In genomic region chr19:38035515-38036495, GRCh38 we compare ENCODE assay signal across 11 cellular contexts.
DNase-seq lines count a peak whose midpoint lies in the region; ATAC-seq, FAIRE-seq and TF ChIP-seq lines count a peak whose summit lies in the region.
"Had no signal": no experiment of that assay in that cellular context is flagged by ENCODE, and none has a peak within 500 bp of the region (broad histone marks: within the 10 kb centered on the region; RNA-seq: fewer than 3 reads in every experiment).

No MANE protein-coding gene starts in this region.

- no peak for DNase-seq in left cardiac atrium
- DNase-seq in cardiac septum (ENCODE audit: low spot score), result no peak
- DNase-seq in kidney, result peak; percentile 73
- DNase-seq in foreskin melanocyte, result no peak
- no peak for DNase-seq in activated CD8-positive, alpha-beta memory T cell treated with anti-CD3 and anti-CD28 coated beads, Interleukin-2, amount 50 U/mL, for 4 hours
- DNase-seq: PC-3, right lobe of liver had no signal

- H3K9me3 ChIP-seq in kidney (ENCODE audit: control insufficient read depth in 1 of 2, low read length in 2 of 2), result no peaks in the 10 kb centered on the region
- H3K9me3 ChIP-seq: right lobe of liver had no signal

- intact Hi-C loops in left cardiac atrium (cut with DNase I), result no loop called here
- intact Hi-C loops in cardiac septum (cut with DNase I), result no loop called here
- intact Hi-C loops in kidney (cut with DNase I), result no loop called here

- TF ChIP-seq CTCF in kidney (IDR thresholded peaks at IDR 0.05; ENCODE audit: borderline replicate concordance, extremely low read depth, insufficient read depth), result no peak

- H3K9ac ChIP-seq in kidney (ENCODE audit: low read length in 2 of 2), result no peak overlapping the region

- FAIRE-seq in kidney (lab: Jason Lieb, UNC), result no peak

- ATAC-seq in left cardiac atrium (peak; percentile 51 to 53), SK-N-SH treated with all-trans-retinoic acid at 6 μM for 48 hours (peak; percentile 84), GM19467 (IDR thresholded peaks at IDR 0.05; ENCODE audit: unreplicated experiment) (no peak), HG03432 (IDR thresholded peaks at IDR 0.05; ENCODE audit: unreplicated experiment) (no peak)
- ATAC-seq: activated CD4-positive, CD25-positive, alpha-beta regulatory T cell treated with anti-CD3 and anti-CD28 coated beads, Interleukin-2, amount 50 U/mL, for 24 hours; PC-3 had no signal

- H3K27ac ChIP-seq in kidney (ENCODE audit: low read depth in 2 of 2, low read length in 2 of 2), result peak overlapping the region in 1 of 2 donors; percentile 36
- H3K27ac ChIP-seq: right lobe of liver had no signal

- peaks cover 13 to 20% of the 10 kb centered on the region in 2 donors for H3K4me1 ChIP-seq in kidney (ENCODE audit: control insufficient read depth in 1 of 2, insufficient read depth in 1 of 2, low read depth in 1 of 2, low read length in 2 of 2)

- no peak overlapping the region for H3K4me3 ChIP-seq in kidney (ENCODE audit: low read length in 2 of 2)
- H3K4me3 ChIP-seq: right lobe of liver had no signal

- H3K36me3 ChIP-seq in kidney (ENCODE audit: control insufficient read depth in 1 of 2, insufficient read depth in 2 of 2, low read length in 2 of 2), result no peaks in the 10 kb centered on the region
- H3K36me3 ChIP-seq: right lobe of liver had no signal

TF ChIP-seq in SK-N-SH treated with all-trans-retinoic acid at 6 μM for 48 hours, 23 proteins besides CTCF, POLR2A, EP300 and RAD21:
- TF ChIP-seq ZFP30 (CRISPR knock-in tag; IDR thresholded peaks at IDR 0.05) (no peak), TSHZ2 (CRISPR knock-in tag; IDR thresholded peaks at IDR 0.05) (no peak), ESRRG (CRISPR knock-in tag; IDR thresholded peaks at IDR 0.05) (no peak), GLIS3 (CRISPR knock-in tag; IDR thresholded peaks at IDR 0.05) (no peak)

Comparison
In these comparisons a context has a peak if more than half of its experiments do, and no peak if none do; other contexts are left out.
1. ATAC-seq: peak in left cardiac atrium (2 of 2) and SK-N-SH treated with all-trans-retinoic acid at 6 μM for 48 hours (single experiment); none in GM19467 (single experiment) and HG03432 (single experiment).